In genomic region chr10:123582084-123582989, GRCh38 we compare ENCODE assay signal across 8 cellular contexts.
DNase-seq lines count a peak whose midpoint lies in the region; ATAC-seq and TF ChIP-seq lines count a peak whose summit lies in the region.

No MANE protein-coding gene starts in this region.

- H3K27me3 ChIP-seq in HL-60 (ENCODE audit: insufficient read depth, poor library complexity, severe bottlenecking) (peaks cover 11% of the 10 kb centered on the region), OCI-LY1 (ENCODE audit: insufficient read depth, low read length) (peaks cover 4% of the 10 kb centered on the region; the same call in 1 of the 2 replicates), stomach (peaks cover 0 to 52% (median 11%) of the 10 kb centered on the region in 3 donors)

- TF ChIP-seq EP300 in stomach (IDR thresholded peaks at IDR 0.05), result no peak

- H3K4me3 Mint-ChIP-seq in activated T-cell treated with anti-CD3 and anti-CD28 coated beads, Interleukin-2, amount 50 U/mL, for 72 hours, result no peak overlapping the region
- H3K4me3 Mint-ChIP-seq in neural crest cell, result no peak overlapping the region

- no peaks in the 10 kb centered on the region for H3K4me1 Mint-ChIP-seq in activated T-cell treated with anti-CD3 and anti-CD28 coated beads, Interleukin-2, amount 50 U/mL, for 72 hours (ENCODE audit: low read depth)
- no peaks in the 10 kb centered on the region for H3K4me1 Mint-ChIP-seq in neural crest cell

- H2AFZ ChIP-seq in OCI-LY1 (ENCODE audit: low read length), result no peak overlapping the region

- no peak overlapping the region for H3K27ac Mint-ChIP-seq in activated T-cell treated with anti-CD3 and anti-CD28 coated beads, Interleukin-2, amount 50 U/mL, for 72 hours
- no peak overlapping the region for H3K27ac Mint-ChIP-seq in neural crest cell (ENCODE audit: unreplicated experiment)

- H3K27me3 Mint-ChIP-seq in activated T-cell treated with anti-CD3 and anti-CD28 coated beads, Interleukin-2, amount 50 U/mL, for 72 hours (ENCODE audit: low read depth), result peaks cover 48% of the 10 kb centered on the region
- H3K27me3 Mint-ChIP-seq in neural crest cell (ENCODE audit: low read depth), result peaks cover 92% of the 10 kb centered on the region

- H3K9me2 ChIP-seq in OCI-LY1 (ENCODE audit: low read depth, low read length), result no peaks in the 10 kb centered on the region

- DNase-seq in GM04504 (ENCODE audit: low read depth), result peak; percentile 39
- DNase-seq in HL-60 (ENCODE audit: low read depth in 1 of 2, low spot score in 1 of 2), result peak; percentile 20 to 66
- peak; percentile 64 to 78 for DNase-seq in activated T-cell treated with anti-CD3 and anti-CD28 coated beads, Interleukin-2, amount 50 U/mL, for 72 hours
- peak; percentile 78 for DNase-seq in fibroblast of the aortic adventitia (ENCODE audit: low read depth)
- DNase-seq in neural crest cell (ENCODE audit: low read depth, low spot score), result peak; percentile 89
- DNase-seq in stomach, result peak; percentile 75

- no peaks in the 10 kb centered on the region for H3K9me3 Mint-ChIP-seq in activated T-cell treated with anti-CD3 and anti-CD28 coated beads, Interleukin-2, amount 50 U/mL, for 72 hours
- no peaks in the 10 kb centered on the region for H3K9me3 Mint-ChIP-seq in neural crest cell

- H3K4me3 ChIP-seq in HL-60 (replicated peaks; ENCODE audit: insufficient read depth, low read length), result no peak overlapping the region
- no peak overlapping the region for H3K4me3 ChIP-seq in OCI-LY1 (ENCODE audit: low read depth, low read length, poor library complexity, severe bottlenecking)
- H3K4me3 ChIP-seq in fibroblast of the aortic adventitia (ENCODE audit: low read depth, low read length), result no peak overlapping the region
- no peak overlapping the region for H3K4me3 ChIP-seq in stomach

- H4K20me1 ChIP-seq in OCI-LY1 (ENCODE audit: insufficient read depth, low read length), result no peaks in the 10 kb centered on the region

- no peak overlapping the region for H3K4me2 ChIP-seq in OCI-LY1 (ENCODE audit: low read length)

- H3K79me2 ChIP-seq in OCI-LY1 (ENCODE audit: insufficient read depth, low read length), result no peaks in the 10 kb centered on the region

- peak; percentile 60 for ATAC-seq in activated T-cell treated with anti-CD3 and anti-CD28 coated beads, Interleukin-2, amount 50 U/mL, for 72 hours (replicated peaks in 1 of 2)
- ATAC-seq in HG02970 (IDR thresholded peaks at IDR 0.05; ENCODE audit: low FRiP score, unreplicated experiment), result no peak

- WGBS in stomach, 5 donors, result 23 to 30% (median 26%) methylated on average over 5 to 6 of the region's 6 CpGs

- H3K4me1 ChIP-seq in OCI-LY1 (ENCODE audit: insufficient read depth, low read length, severe bottlenecking) (no peaks in the 10 kb centered on the region), stomach (peaks cover 10 to 18% (median 14%) of the 10 kb centered on the region in 4 donors)

- H3K9me3 ChIP-seq in OCI-LY1 (ENCODE audit: low read length), result no peaks in the 10 kb centered on the region
- H3K9me3 ChIP-seq in stomach, result no peaks in the 10 kb centered on the region

- H3K27ac ChIP-seq in HL-60 (replicated peaks), result no peak overlapping the region
- no peak overlapping the region for H3K27ac ChIP-seq in OCI-LY1 (ENCODE audit: low read depth, low read length, poor library complexity, severe bottlenecking)
- H3K27ac ChIP-seq in stomach, result no peak overlapping the region

- intact Hi-C loops in stomach (cut with DNase I; ENCODE audit: low total_unique reads), result loop anchor here (2.0 to 10.0 kb wide), 2 partner anchors 384 to 802 kb away; no protein-coding TSS in a partner anchor

- H3K36me3 Mint-ChIP-seq in activated T-cell treated with anti-CD3 and anti-CD28 coated beads, Interleukin-2, amount 50 U/mL, for 72 hours (ENCODE audit: insufficient read depth in 2 of 2), result no peaks in the 10 kb centered on the region
- no peaks in the 10 kb centered on the region for H3K36me3 Mint-ChIP-seq in neural crest cell (ENCODE audit: low read depth)

- H3K9ac ChIP-seq in OCI-LY1 (ENCODE audit: low read length), result no peak overlapping the region

- H3F3A ChIP-seq in OCI-LY1 (ENCODE audit: insufficient read depth, low read length), result no peaks in the 10 kb centered on the region

- no peak for TF ChIP-seq POLR2A in stomach (IDR thresholded peaks at IDR 0.05)

- H3K36me3 ChIP-seq in OCI-LY1 (ENCODE audit: insufficient read depth, low read length), result no peaks in the 10 kb centered on the region
- no peaks in the 10 kb centered on the region for H3K36me3 ChIP-seq in stomach

- peak; percentile 81 for TF ChIP-seq CTCF in HL-60 (IDR thresholded peaks at IDR 0.05; ENCODE audit: insufficient read depth, low read length)
- TF ChIP-seq CTCF in OCI-LY1 (IDR thresholded peaks at IDR 0.05; ENCODE audit: low read length), result peak; percentile 85
- peak; percentile 95 for TF ChIP-seq CTCF in fibroblast of the aortic adventitia (IDR thresholded peaks at IDR 0.05; ENCODE audit: insufficient read depth, low read length)
- peak; percentile 89 for TF ChIP-seq CTCF in neural crest cell (conservative IDR thresholded peaks at IDR 0.05)
- peak in 5 of 7 experiments; percentile 27 to 81 (median 69) for TF ChIP-seq CTCF in stomach (IDR thresholded peaks at IDR 0.05)

Comparison
In these comparisons a context has a peak if more than half of its experiments do, and no peak if none do; other contexts are left out.
1. DNase-seq: peak in every context shown above with its lines; median percentile 89 in neural crest cell; 78 in fibroblast of the aortic adventitia; 75 in stomach; 71 in activated T-cell treated with anti-CD3 and anti-CD28 coated beads, Interleukin-2, amount 50 U/mL, for 72 hours; 43 in HL-60; 39 in GM04504.